9 cellular contexts compared by ENCODE assay signal in genomic region chr18:9683418-9684396, GRCh38.
DNase-seq lines count a peak whose midpoint lies in the region; FAIRE-seq and TF ChIP-seq lines count a peak whose summit lies in the region.
"Had no signal": no experiment of that assay in that cellular context is flagged by ENCODE, and none has a peak within 500 bp of the region (broad histone marks: within the 10 kb centered on the region; RNA-seq: fewer than 3 reads in every experiment).

No MANE protein-coding gene starts in this region.

- peak; percentile 82 for DNase-seq in GF-D8 (lab: John Stamatoyannopoulos, UW)
- DNase-seq in NOMO-1 treated with DMSO at 0.1 percent for 48 hours (lab: John Stamatoyannopoulos, UW; ENCODE audit: unreplicated experiment), result peak; percentile 64
- DNase-seq in nephron progenitor cell, result no peak
- DNase-seq in NCI-H1694 (lab: John Stamatoyannopoulos, UW), result no peak
- no peak for DNase-seq in activated CD8-positive, alpha-beta memory T cell treated with anti-CD3 and anti-CD28 coated beads, Interleukin-2, amount 50 U/mL, for 48 hours
- no peak for DNase-seq in effector CD8-positive, alpha-beta T cell (lab: John Stamatoyannopoulos, UW)
- DNase-seq in central memory CD4-positive, alpha-beta T cell, result no peak

- TF ChIP-seq CTCF in nephron progenitor cell (IDR thresholded peaks at IDR 0.05), result no peak

- H3K4me1 Mint-ChIP-seq in nephron progenitor cell, result peaks cover 7% of the 10 kb centered on the region

- H3K27me3 Mint-ChIP-seq in nephron progenitor cell (ENCODE audit: low read depth, poor library complexity), result no peaks in the 10 kb centered on the region

- no peaks in the 10 kb centered on the region for H3K36me3 Mint-ChIP-seq in nephron progenitor cell (ENCODE audit: low read depth)

- no peaks in the 10 kb centered on the region for H3K9me3 Mint-ChIP-seq in nephron progenitor cell
- H3K9me3 Mint-ChIP-seq: IgD-negative memory B cell had no signal

- H3K27ac Mint-ChIP-seq in nephron progenitor cell, result peak overlapping the region; percentile 7

- peak; percentile 15 for FAIRE-seq in endometrium (lab: Jason Lieb, UNC)

- no peak overlapping the region for H3K4me3 Mint-ChIP-seq in nephron progenitor cell

Comparison
In these comparisons a context has a peak if more than half of its experiments do, and no peak if none do; other contexts are left out.
1. DNase-seq: peak in GF-D8 (single experiment) and NOMO-1 treated with DMSO at 0.1 percent for 48 hours (single experiment); none in nephron progenitor cell (single experiment), NCI-H1694 (single experiment), activated CD8-positive, alpha-beta memory T cell treated with anti-CD3 and anti-CD28 coated beads, Interleukin-2, amount 50 U/mL, for 48 hours (single experiment), effector CD8-positive, alpha-beta T cell (single experiment) and central memory CD4-positive, alpha-beta T cell (single experiment).